In genomic region chr1:93878501-93878888, GRCh38 we compare ENCODE assay signal across 8 cellular contexts. TPM values are rescaled to one million over a fixed set of nuclear protein-coding genes. Genes with fewer than 3 reads are reported as not detected.
A peak's percentile ranks its signal among the peaks of the same experiment; 100 is the strongest.
DNase-seq lines count a peak whose midpoint lies in the region; ATAC-seq lines count a peak whose summit lies in the region.

No MANE protein-coding gene starts in this region.

- POLR2A ChIA-PET in activated CD4-positive, alpha-beta memory T cell treated with anti-CD3 and anti-CD28 coated beads for 36 hours (lab: Charles Lee) = interaction anchor here (0.7 to 2.0 kb wide), 6 partner anchors 29 to 533 kb away, joined by 3 to 11 read pairs (median 6); partner anchors contain the start of genes DR1 and GCLM

- H3K4me1 ChIP-seq in mononuclear cell (ENCODE audit: insufficient read depth, low read length) = peaks cover 28% of the 10 kb centered on the region

- peak overlapping the region; percentile 98 for H3K27ac Mint-ChIP-seq in activated CD4-positive, alpha-beta memory T cell treated with anti-CD3 and anti-CD28 coated beads for 36 hours

- H3K9me3 Mint-ChIP-seq in activated CD4-positive, alpha-beta memory T cell treated with anti-CD3 and anti-CD28 coated beads for 36 hours = no peaks in the 10 kb centered on the region

- H3K4me3 ChIP-seq in mononuclear cell (ENCODE audit: low read length) = peak overlapping the region; percentile 95

- H3K4me1 Mint-ChIP-seq in activated CD4-positive, alpha-beta memory T cell treated with anti-CD3 and anti-CD28 coated beads for 36 hours (ENCODE audit: low read depth) = peaks cover 45% of the 10 kb centered on the region

- intact Hi-C loops in activated CD4-positive, alpha-beta memory T cell treated with anti-CD3 and anti-CD28 coated beads for 36 hours (cut with micrococcal nuclease) = loop anchor here (5.0 to 10.0 kb wide), 2 partner anchors 694 to 1046 kb away; partner anchors contain the start of genes CCDC18, RPL5 and TMED5

- no peaks in the 10 kb centered on the region for H3K27me3 ChIP-seq in mononuclear cell (ENCODE audit: insufficient read depth, low read length)

- peak; percentile 48 for ATAC-seq in GM21737 (IDR thresholded peaks at IDR 0.05; ENCODE audit: unreplicated experiment)

- H3K9me3 ChIP-seq in mononuclear cell (ENCODE audit: low read depth, low read length) = no peaks in the 10 kb centered on the region

- no peaks in the 10 kb centered on the region for H3K27me3 Mint-ChIP-seq in activated CD4-positive, alpha-beta memory T cell treated with anti-CD3 and anti-CD28 coated beads for 36 hours

- peak overlapping the region; percentile 94 for H3K4me3 Mint-ChIP-seq in activated CD4-positive, alpha-beta memory T cell treated with anti-CD3 and anti-CD28 coated beads for 36 hours

- DNase-seq in EL (peak; percentile 43), Kasumi-1 (lab: John Stamatoyannopoulos, UW) (peak; percentile 20 to 43), middle frontal gyrus (ENCODE audit: extremely low spot score, low spot score) (no peak)
- DNase-seq in activated CD4-positive, alpha-beta memory T cell treated with anti-CD3 and anti-CD28 coated beads for 36 hours = peak; percentile 83
- DNase-seq in effector CD8-positive, alpha-beta T cell (lab: John Stamatoyannopoulos, UW) = peak; percentile 35
- DNase-seq in stimulated activated CD8-positive, alpha-beta memory T cell treated with anti-CD3 and anti-CD28 coated beads, Interleukin-4, amount 100 ng/mL, for 4 hours (ENCODE audit: low read depth in 2 of 2, low spot score in 1 of 2) = peak; percentile 49 to 61

- CTCF ChIA-PET in activated CD4-positive, alpha-beta memory T cell treated with anti-CD3 and anti-CD28 coated beads for 36 hours (lab: Charles Lee) = interaction anchor here (1.2 to 1.9 kb wide), 2 partner anchors 31 to 34 kb away, joined by 7 to 16 read pairs; partner anchors contain the start of gene GCLM

- H3K36me3 Mint-ChIP-seq in activated CD4-positive, alpha-beta memory T cell treated with anti-CD3 and anti-CD28 coated beads for 36 hours = peaks cover 45% of the 10 kb centered on the region

RNA-seq across cellular contexts. Expression of gene DNTTIP2, which starts 0.5 kb away (rescaled TPM):
- total RNA-seq in activated CD4-positive, alpha-beta memory T cell treated with anti-CD3 and anti-CD28 coated beads for 36 hours = 10 to 100 TPM; 84.4 to 91.1 TPM
- total RNA-seq in mononuclear cell = 83.4 TPM

RNA-seq across cellular contexts. Expression of gene GCLM, which starts 30.7 kb away (rescaled TPM):
- 10 to 100 TPM; 21.7 to 26.5 TPM for total RNA-seq in activated CD4-positive, alpha-beta memory T cell treated with anti-CD3 and anti-CD28 coated beads for 36 hours
- 4.8 TPM for total RNA-seq in mononuclear cell
